Comparison of ENCODE assay signal across 16 cellular contexts in genomic region chr4:143555676-143556075, GRCh38. TPM values are rescaled to one million over a fixed set of nuclear protein-coding genes. Genes with fewer than 3 reads are reported as not detected.
DNase-seq lines count a peak whose midpoint lies in the region; ATAC-seq and TF ChIP-seq lines count a peak whose summit lies in the region.
"Had no signal": no experiment of that assay in that cellular context is flagged by ENCODE, and none has a peak within 500 bp of the region (broad histone marks: within the 10 kb centered on the region; RNA-seq: fewer than 3 reads in every experiment).

No MANE protein-coding gene starts in this region.

- peaks cover 28% of the 10 kb centered on the region for H3K79me2 ChIP-seq in Karpas-422 (ENCODE audit: low read length)

- peak overlapping the region; percentile 58 for H3K27ac Mint-ChIP-seq in activated T-helper 17 cell treated with anti-CD3 and anti-CD28 coated beads, Interleukin-2, amount 50 U/mL, for 72 hours
- H3K27ac Mint-ChIP-seq in endodermal cell, result peak overlapping the region; percentile 13
- peak overlapping the region; percentile 75 for H3K27ac Mint-ChIP-seq in stimulated activated memory B cell treated with anti-CD40 and anti-IgM and Interleukin-4, amounts not matched to agents 10 μg/mL and 1 μg/mL and 100 μg/mL, for 72 hours

- H3K27ac ChIP-seq in endodermal cell (ENCODE audit: low read depth, low read length), result no peak overlapping the region
- no peak overlapping the region for H3K27ac ChIP-seq in Karpas-422 (ENCODE audit: low read length)

- H3K36me3 ChIP-seq in endodermal cell (ENCODE audit: control insufficient read depth, insufficient read depth, low read length) (peaks cover 48% of the 10 kb centered on the region), Karpas-422 (ENCODE audit: insufficient read depth, low read length) (peaks cover 45% of the 10 kb centered on the region)

- H3K4me1 ChIP-seq in endodermal cell (ENCODE audit: control insufficient read depth, insufficient read depth, low read length) (no peaks in the 10 kb centered on the region), Karpas-422 (ENCODE audit: low read length) (peaks cover 35% of the 10 kb centered on the region)
- H3K4me1 ChIP-seq: Caco-2 had no signal

- H3K9ac ChIP-seq in endodermal cell (ENCODE audit: extremely low read depth, low read length, poor library complexity, severe bottlenecking), result no peak overlapping the region
- H3K9ac ChIP-seq in Karpas-422 (ENCODE audit: low read length), result no peak overlapping the region

- 95 to 98% methylated on average over 5 of the region's 5 CpGs for WGBS in endodermal cell (ENCODE audit: insufficient coverage in 1 of 2, insufficient read length in 1 of 2), 2 experiments

- no peaks in the 10 kb centered on the region for H3K27me3 Mint-ChIP-seq in activated T-helper 17 cell treated with anti-CD3 and anti-CD28 coated beads, Interleukin-2, amount 50 U/mL, for 72 hours
- H3K27me3 Mint-ChIP-seq in endodermal cell (ENCODE audit: insufficient read depth), result peaks cover 11% of the 10 kb centered on the region
- no peaks in the 10 kb centered on the region for H3K27me3 Mint-ChIP-seq in stimulated activated memory B cell treated with anti-CD40 and anti-IgM and Interleukin-4, amounts not matched to agents 10 μg/mL and 1 μg/mL and 100 μg/mL, for 72 hours
- H3K27me3 Mint-ChIP-seq: CD4-positive, CD25-positive, alpha-beta regulatory T cell had no signal

- no peak overlapping the region for H2AFZ ChIP-seq in Karpas-422 (ENCODE audit: low read length)

- peaks cover 50% of the 10 kb centered on the region for H3K36me3 Mint-ChIP-seq in activated T-helper 17 cell treated with anti-CD3 and anti-CD28 coated beads, Interleukin-2, amount 50 U/mL, for 72 hours (ENCODE audit: low read depth)
- peaks cover 30% of the 10 kb centered on the region for H3K36me3 Mint-ChIP-seq in endodermal cell (ENCODE audit: low read depth)
- peaks cover 17% of the 10 kb centered on the region for H3K36me3 Mint-ChIP-seq in stimulated activated memory B cell treated with anti-CD40 and anti-IgM and Interleukin-4, amounts not matched to agents 10 μg/mL and 1 μg/mL and 100 μg/mL, for 72 hours

- no peak overlapping the region for H3K4me3 Mint-ChIP-seq in activated T-helper 17 cell treated with anti-CD3 and anti-CD28 coated beads, Interleukin-2, amount 50 U/mL, for 72 hours
- H3K4me3 Mint-ChIP-seq in endodermal cell, result no peak overlapping the region
- H3K4me3 Mint-ChIP-seq in stimulated activated memory B cell treated with anti-CD40 and anti-IgM and Interleukin-4, amounts not matched to agents 10 μg/mL and 1 μg/mL and 100 μg/mL, for 72 hours, result no peak overlapping the region
- H3K4me3 Mint-ChIP-seq: CD4-positive, CD25-positive, alpha-beta regulatory T cell; H9 had no signal

- H3K27me3 ChIP-seq in endodermal cell (ENCODE audit: control insufficient read depth, insufficient read depth, low read length, poor library complexity, severe bottlenecking), result no peaks in the 10 kb centered on the region
- H3K27me3 ChIP-seq in Karpas-422 (ENCODE audit: low read length), result no peaks in the 10 kb centered on the region

- H3K9me2 ChIP-seq in Karpas-422 (replicated peaks; ENCODE audit: insufficient read depth, low read length), result no peaks in the 10 kb centered on the region

- H3K9me3 ChIP-seq in endodermal cell (ENCODE audit: control insufficient read depth, low read length) (peaks cover 4% of the 10 kb centered on the region), Karpas-422 (ENCODE audit: low read length) (no peaks in the 10 kb centered on the region)
- H3K9me3 ChIP-seq: Caco-2 had no signal

- no peak for TF ChIP-seq CTCF in endodermal cell (conservative IDR thresholded peaks at IDR 0.05)

- peaks cover 26% of the 10 kb centered on the region for H3K4me1 Mint-ChIP-seq in activated T-helper 17 cell treated with anti-CD3 and anti-CD28 coated beads, Interleukin-2, amount 50 U/mL, for 72 hours
- peaks cover 4% of the 10 kb centered on the region for H3K4me1 Mint-ChIP-seq in endodermal cell
- H3K4me1 Mint-ChIP-seq in stimulated activated memory B cell treated with anti-CD40 and anti-IgM and Interleukin-4, amounts not matched to agents 10 μg/mL and 1 μg/mL and 100 μg/mL, for 72 hours, result peaks cover 31% of the 10 kb centered on the region

- no peak overlapping the region for H3K4me3 ChIP-seq in endodermal cell (ENCODE audit: low read length)
- H3K4me3 ChIP-seq in Karpas-422 (ENCODE audit: low read length), result no peak overlapping the region

- DNase-seq in endodermal cell, result no peak
- peak; percentile 72 for DNase-seq in islet precursor cell
- no peak for DNase-seq in Karpas-422
- no peak for DNase-seq in GOT3 (lab: John Stamatoyannopoulos, UW)
- DNase-seq: CD4-positive, CD25-positive, alpha-beta regulatory T cell; DMS153; H9; NCI-H1105; NCI-H1694 treated with DMSO at 0.1 percent for 48 hours; NCI-H345; NCI-H526; SHP77 had no signal

- H3K9me3 Mint-ChIP-seq in activated T-helper 17 cell treated with anti-CD3 and anti-CD28 coated beads, Interleukin-2, amount 50 U/mL, for 72 hours, result no peaks in the 10 kb centered on the region
- H3K9me3 Mint-ChIP-seq in endodermal cell, result no peaks in the 10 kb centered on the region
- no peaks in the 10 kb centered on the region for H3K9me3 Mint-ChIP-seq in stimulated activated memory B cell treated with anti-CD40 and anti-IgM and Interleukin-4, amounts not matched to agents 10 μg/mL and 1 μg/mL and 100 μg/mL, for 72 hours
- H3K9me3 Mint-ChIP-seq: CD4-positive, CD25-positive, alpha-beta regulatory T cell had no signal

- peaks cover 11% of the 10 kb centered on the region; the same call in 1 of the 2 replicates for H4K20me1 ChIP-seq in Karpas-422 (ENCODE audit: insufficient read depth, low read depth, low read length)

- H3K4me2 ChIP-seq in Karpas-422 (ENCODE audit: low read depth, low read length, poor library complexity, severe bottlenecking), result no peak overlapping the region

- no peak for ATAC-seq in activated T-helper 17 cell treated with anti-CD3 and anti-CD28 coated beads, Interleukin-2, amount 50 U/mL, for 72 hours (replicated peaks)
- ATAC-seq in stimulated activated memory B cell treated with anti-CD40 and anti-IgM and Interleukin-4, amounts not matched to agents 10 μg/mL and 1 μg/mL and 100 μg/mL, for 72 hours, result no peak
- ATAC-seq in GM21528 (IDR thresholded peaks at IDR 0.05; ENCODE audit: low FRiP score, unreplicated experiment), result no peak

RNA-seq across cellular contexts. Expression of gene SMARCA5, which starts 42.2 kb away (rescaled TPM):
- total RNA-seq in activated T-helper 17 cell treated with anti-CD3 and anti-CD28 coated beads, Interleukin-2, amount 50 U/mL, for 72 hours, result 10 to 100 TPM; 45.4 to 55.1 TPM
- 10 to 100 TPM; 91.0 to 95.4 TPM for total RNA-seq in endodermal cell
- 89.5 TPM for polyA plus RNA-seq in endodermal cell (2013, experiment 1 of 2)
- polyA plus RNA-seq in endodermal cell (2013, experiment 2 of 2), result 95.1 TPM
- 66.8 and 102 TPM in 2 replicates for total RNA-seq in Karpas-422 (2014; rRNA removed; shearing (Covaris generic); ENCODE audit: low replicate concordance)

Comparison
In these comparisons a context has a peak if more than half of its experiments do, and no peak if none do; other contexts are left out.
1. H3K27ac Mint-ChIP-seq: peak in every context shown above with its lines; median percentile 75 in stimulated activated memory B cell treated with anti-CD40 and anti-IgM and Interleukin-4, amounts not matched to agents 10 μg/mL and 1 μg/mL and 100 μg/mL, for 72 hours; 58 in activated T-helper 17 cell treated with anti-CD3 and anti-CD28 coated beads, Interleukin-2, amount 50 U/mL, for 72 hours; 13 in endodermal cell.